20 cellular contexts compared by ENCODE assay signal in the genomic region with DNA sequence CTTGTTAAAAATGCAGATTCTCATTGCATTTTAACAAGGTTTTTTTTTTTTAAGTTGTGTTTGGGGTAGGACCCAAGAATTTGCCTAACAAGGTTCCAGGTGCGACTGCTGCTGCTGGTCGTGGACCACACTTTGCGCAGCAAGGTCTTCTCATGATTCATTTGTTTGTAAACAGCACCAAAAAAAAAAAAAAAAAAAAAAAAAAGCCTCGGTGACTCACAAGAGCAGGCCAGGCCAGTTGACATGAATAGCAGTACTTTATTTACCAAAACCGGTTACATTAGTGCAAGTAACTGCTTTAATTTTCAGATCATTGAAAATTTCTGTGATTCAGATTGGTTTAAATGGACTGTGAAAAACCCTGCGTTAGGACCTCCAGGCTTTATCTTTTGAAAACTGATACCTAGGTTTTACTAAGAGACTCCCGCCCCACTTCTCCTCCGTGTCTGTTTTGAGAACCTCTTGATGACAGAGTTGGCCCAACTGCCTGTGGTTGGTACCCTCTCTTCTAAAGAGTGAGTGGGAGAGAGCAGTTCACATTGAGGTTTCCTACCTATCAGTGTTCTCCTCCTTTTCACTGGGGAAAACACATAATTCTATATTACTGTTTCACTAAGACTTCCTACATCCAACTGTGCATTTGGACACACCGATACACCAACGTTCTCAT.
DNase-seq lines count a peak whose midpoint lies in the region; FAIRE-seq lines count a peak whose summit lies in the region.
"Had no signal": no experiment of that assay in that cellular context is flagged by ENCODE, and none has a peak within 500 bp of the region (broad histone marks: within the 10 kb centered on the region; RNA-seq: fewer than 3 reads in every experiment).

No MANE protein-coding gene starts in this region.

- H3K4me1 Mint-ChIP-seq in activated T-helper 2 cell treated with anti-CD3 and anti-CD28 coated beads, Interferon-gamma antibody, Interleukin-2, Interleukin-4, amounts not matched to agents 10 μg/mL and 5 μg/mL and 100 μg/mL, durations not matched to agents 14 hours and 24 hours and 36 hours (ENCODE audit: low read depth), result peaks cover 3% of the 10 kb centered on the region

- H3K9me3 Mint-ChIP-seq in activated T-helper 2 cell treated with anti-CD3 and anti-CD28 coated beads, Interferon-gamma antibody, Interleukin-2, Interleukin-4, amounts not matched to agents 10 μg/mL and 5 μg/mL and 100 μg/mL, durations not matched to agents 14 hours and 24 hours and 36 hours, result no peaks in the 10 kb centered on the region
- H3K9me3 Mint-ChIP-seq: brain; dendritic cell treated with granulocyte-macrophage colony-stimulating factor and Interleukin-4, amounts not matched to agents 40 ng/mL and 50 ng/mL, for 4 days; T-helper 2 cell treated with Interferon-gamma antibody and Interleukin-4, amounts not matched to agents 5 μg/mL and 100 μg/mL, for 36 hours had no signal

- H3K79me2 ChIP-seq in ACC112 (ENCODE audit: control insufficient read depth, insufficient read depth, low read length, unreplicated experiment), result no peaks in the 10 kb centered on the region

- peak; percentile 58 for FAIRE-seq in islet of Langerhans (lab: Jason Lieb, UNC)

- no peak overlapping the region for H3K4me3 Mint-ChIP-seq in activated T-helper 2 cell treated with anti-CD3 and anti-CD28 coated beads, Interferon-gamma antibody, Interleukin-2, Interleukin-4, amounts not matched to agents 10 μg/mL and 5 μg/mL and 100 μg/mL, durations not matched to agents 14 hours and 24 hours and 36 hours (ENCODE audit: low read depth)
- H3K4me3 Mint-ChIP-seq: brain; dendritic cell treated with granulocyte-macrophage colony-stimulating factor and Interleukin-4, amounts not matched to agents 40 ng/mL and 50 ng/mL, for 4 days; T-helper 2 cell treated with Interferon-gamma antibody and Interleukin-4, amounts not matched to agents 5 μg/mL and 100 μg/mL, for 36 hours had no signal

- no peaks in the 10 kb centered on the region for H3K36me3 ChIP-seq in ACC112 (ENCODE audit: insufficient read depth, low read length)
- H3K36me3 ChIP-seq: right atrium auricular region had no signal

- peaks cover 3% of the 10 kb centered on the region for H3K36me3 Mint-ChIP-seq in activated T-helper 2 cell treated with anti-CD3 and anti-CD28 coated beads, Interferon-gamma antibody, Interleukin-2, Interleukin-4, amounts not matched to agents 10 μg/mL and 5 μg/mL and 100 μg/mL, durations not matched to agents 14 hours and 24 hours and 36 hours (ENCODE audit: low read depth)
- H3K36me3 Mint-ChIP-seq: brain had no signal

- intact Hi-C loops in activated T-helper 2 cell treated with anti-CD3 and anti-CD28 coated beads, Interferon-gamma antibody, Interleukin-2, Interleukin-4, amounts not matched to agents 10 μg/mL and 5 μg/mL and 100 μg/mL, durations not matched to agents 14 hours and 24 hours and 36 hours (cut with micrococcal nuclease), result no loop called here

- peaks cover 16% of the 10 kb centered on the region for H3K4me1 ChIP-seq in ACC112 (ENCODE audit: control insufficient read depth, insufficient read depth, low read length, unreplicated experiment)
- H3K4me1 ChIP-seq: right atrium auricular region had no signal

- no peak overlapping the region for H3K27ac ChIP-seq in ACC112 (ENCODE audit: low read depth, low read length)
- H3K27ac ChIP-seq: right atrium auricular region had no signal

- H3K4me3 ChIP-seq in ACC112 (ENCODE audit: low read depth, low read length), result no peak overlapping the region
- H3K4me3 ChIP-seq: right atrium auricular region had no signal

- H2AFZ ChIP-seq in ACC112 (ENCODE audit: low read length, unreplicated experiment), result peak overlapping the region; percentile 14

- no peaks in the 10 kb centered on the region for H3K27me3 ChIP-seq in ACC112 (ENCODE audit: insufficient read depth, low read length)
- H3K27me3 ChIP-seq: right atrium auricular region had no signal

- peak overlapping the region; percentile 57 for H3K27ac Mint-ChIP-seq in activated T-helper 2 cell treated with anti-CD3 and anti-CD28 coated beads, Interferon-gamma antibody, Interleukin-2, Interleukin-4, amounts not matched to agents 10 μg/mL and 5 μg/mL and 100 μg/mL, durations not matched to agents 14 hours and 24 hours and 36 hours
- H3K27ac Mint-ChIP-seq: brain; dendritic cell treated with granulocyte-macrophage colony-stimulating factor and Interleukin-4, amounts not matched to agents 40 ng/mL and 50 ng/mL, for 4 days; T-helper 2 cell treated with Interferon-gamma antibody and Interleukin-4, amounts not matched to agents 5 μg/mL and 100 μg/mL, for 36 hours had no signal

- DNase-seq in H4 (ENCODE audit: low spot score) (peak; percentile 14), NCI-H226 (no peak), NCI-H2081 (lab: John Stamatoyannopoulos, UW) (no peak), NCI-H1105 treated with DMSO at 0.1 percent for 48 hours (lab: John Stamatoyannopoulos, UW) (no peak)
- DNase-seq in activated T-helper 2 cell treated with anti-CD3 and anti-CD28 coated beads, Interferon-gamma antibody, Interleukin-2, Interleukin-4, amounts not matched to agents 10 μg/mL and 5 μg/mL and 100 μg/mL, durations not matched to agents 14 hours and 24 hours and 36 hours (ENCODE audit: low spot score), result no peak
- DNase-seq in stimulated activated naive CD4-positive, alpha-beta T cell treated with Interleukin-2 at 50 U/mL for 16 hours (lab: John Stamatoyannopoulos, UW), result no peak
- DNase-seq: activated CD4-positive, CD25-positive, alpha-beta regulatory T cell treated with anti-CD3 and anti-CD28 coated beads, Interleukin-2, amount 50 U/mL, for 72 hours; activated CD8-positive, alpha-beta memory T cell treated with anti-CD3 and anti-CD28 coated beads, Interleukin-2, amount 50 U/mL, for 4 hours; activated naive CD4-positive, alpha-beta T cell treated with Interleukin-2 at 50 U/mL for 16 hours; glutamatergic neuron; islet precursor cell; Karpas-422; NCI-H1436; NCI-H446 had no signal

- H3K27me3 Mint-ChIP-seq in activated T-helper 2 cell treated with anti-CD3 and anti-CD28 coated beads, Interferon-gamma antibody, Interleukin-2, Interleukin-4, amounts not matched to agents 10 μg/mL and 5 μg/mL and 100 μg/mL, durations not matched to agents 14 hours and 24 hours and 36 hours (ENCODE audit: low read depth), result no peaks in the 10 kb centered on the region
- H3K27me3 Mint-ChIP-seq: brain; dendritic cell treated with granulocyte-macrophage colony-stimulating factor and Interleukin-4, amounts not matched to agents 40 ng/mL and 50 ng/mL, for 4 days had no signal
